In genomic region chr2:203800783-203801182, GRCh38 we compare ENCODE assay signal across 23 cellular contexts.
A peak's percentile ranks its signal among the peaks of the same experiment; 100 is the strongest.
DNase-seq lines count a peak whose midpoint lies in the region; ATAC-seq and TF ChIP-seq lines count a peak whose summit lies in the region.
"Had no signal": no experiment of that assay in that cellular context is flagged by ENCODE, and none has a peak within 500 bp of the region (broad histone marks: within the 10 kb centered on the region; RNA-seq: fewer than 3 reads in every experiment).

No MANE protein-coding gene starts in this region.

- H3K4me1 Mint-ChIP-seq in activated CD8-positive, alpha-beta T cell treated with anti-CD3 and anti-CD28 coated beads for 36 hours (ENCODE audit: low read depth), result peaks cover 72% of the 10 kb centered on the region
- H3K4me1 Mint-ChIP-seq in activated CD8-positive, alpha-beta T cell treated with anti-CD3 and anti-CD28 coated beads, Interleukin-2, amount 10 ng/mL, durations not matched to agents 7 days and 5 days (ENCODE audit: low read depth), result peaks cover 43% of the 10 kb centered on the region
- peaks cover 44 to 57% (median 44%) of the 10 kb centered on the region in 3 donors for H3K4me1 Mint-ChIP-seq in T-cell
- H3K4me1 Mint-ChIP-seq in naive thymus-derived CD4-positive, alpha-beta T cell, result peaks cover 22 to 66% (median 56%) of the 10 kb centered on the region in 7 donors

- no peak overlapping the region for H2AFZ ChIP-seq in ACC112 (ENCODE audit: low read length, unreplicated experiment)

- TF ChIP-seq CTCF in activated CD8-positive, alpha-beta T cell treated with anti-CD3 and anti-CD28 coated beads for 36 hours (IDR thresholded peaks at IDR 0.05), result no peak

- no peaks in the 10 kb centered on the region for H3K36me3 ChIP-seq in ACC112 (ENCODE audit: insufficient read depth, low read length)
- H3K36me3 ChIP-seq in BLaER1 treated with 17β-estradiol and CSF1 and Interleukin-3, amounts not matched to agents 10 nM and 100 nM, result no peaks in the 10 kb centered on the region
- no peaks in the 10 kb centered on the region for H3K36me3 ChIP-seq in naive thymus-derived CD4-positive, alpha-beta T cell (ENCODE audit: control insufficient read depth in 2 of 3, insufficient read depth in 3 of 3, low read length in 3 of 3)

- H3K27me3 ChIP-seq in ACC112 (ENCODE audit: insufficient read depth, low read length), result no peaks in the 10 kb centered on the region
- peaks cover 0 to 27% (median 7%) of the 10 kb centered on the region in 11 experiments; a peak in 9 of 22 replicates for H3K27me3 ChIP-seq in BLaER1 treated with 17β-estradiol and CSF1 and Interleukin-3, amounts not matched to agents 10 nM and 100 nM
- no peaks in the 10 kb centered on the region for H3K27me3 ChIP-seq in naive thymus-derived CD4-positive, alpha-beta T cell (ENCODE audit: control insufficient read depth in 2 of 2, insufficient read depth in 2 of 2, low read length in 2 of 2)

- intact Hi-C loops in activated CD8-positive, alpha-beta T cell treated with anti-CD3 and anti-CD28 coated beads for 36 hours (cut with micrococcal nuclease), result loop anchor here (5.0 kb wide), 1 partner anchor 83 kb away; no protein-coding TSS in a partner anchor
- intact Hi-C loops in naive thymus-derived CD4-positive, alpha-beta T cell (cut with micrococcal nuclease), result loop anchor here in 1 of 2 donors (5.0 kb wide), 1 partner anchor 223 kb away; no protein-coding TSS in a partner anchor

- no peak for DNase-seq in activated CD8-positive, alpha-beta T cell treated with anti-CD3 and anti-CD28 coated beads for 36 hours
- no peak for DNase-seq in activated CD8-positive, alpha-beta T cell treated with anti-CD3 and anti-CD28 coated beads, Interleukin-2, amount 10 ng/mL, durations not matched to agents 7 days and 5 days
- no peak for DNase-seq in T-cell
- no peak for DNase-seq in T-helper 9 cell
- no peak for DNase-seq in naive thymus-derived CD4-positive, alpha-beta T cell
- no peak for DNase-seq in NCI-H226
- DNase-seq: Calu3, DMS79 treated with DMSO at 0.1 percent for 48 hours, GF-D8, NCI-H1092 treated with DMSO at 0.1 percent for 48 hours, NCI-H1436, NCI-H187, NCI-H2081 treated with DMSO at 0.1 percent for 48 hours, NCI-H2171, NCI-H345, NCI-H510A treated with DMSO at 0.1 percent for 48 hours, SIG-M5 had no signal

- no peak overlapping the region for H3K9ac ChIP-seq in BLaER1 treated with 17β-estradiol and CSF1 and Interleukin-3, amounts not matched to agents 10 nM and 100 nM

- H3K4me3 Mint-ChIP-seq in activated CD8-positive, alpha-beta T cell treated with anti-CD3 and anti-CD28 coated beads for 36 hours, result no peak overlapping the region
- no peak overlapping the region for H3K4me3 Mint-ChIP-seq in activated CD8-positive, alpha-beta T cell treated with anti-CD3 and anti-CD28 coated beads, Interleukin-2, amount 10 ng/mL, durations not matched to agents 7 days and 5 days
- no peak overlapping the region for H3K4me3 Mint-ChIP-seq in T-cell
- H3K4me3 Mint-ChIP-seq in naive thymus-derived CD4-positive, alpha-beta T cell, result peak overlapping the region in 1 of 10 donors; percentile 6
- H3K4me3 Mint-ChIP-seq: IgD-negative memory B cell had no signal

- ATAC-seq in activated CD8-positive, alpha-beta T cell treated with anti-CD3 and anti-CD28 coated beads for 36 hours, result no peak
- no peak for ATAC-seq in activated CD8-positive, alpha-beta T cell treated with anti-CD3 and anti-CD28 coated beads, Interleukin-2, amount 10 ng/mL, durations not matched to agents 7 days and 5 days
- no peak for ATAC-seq in T-cell (replicated peaks in 1 of 4)
- no peak for ATAC-seq in naive thymus-derived CD4-positive, alpha-beta T cell
- ATAC-seq: A549, HCT116 had no signal

- H3K27ac Mint-ChIP-seq in activated CD8-positive, alpha-beta T cell treated with anti-CD3 and anti-CD28 coated beads for 36 hours, result peak overlapping the region; percentile 61
- H3K27ac Mint-ChIP-seq in activated CD8-positive, alpha-beta T cell treated with anti-CD3 and anti-CD28 coated beads, Interleukin-2, amount 10 ng/mL, durations not matched to agents 7 days and 5 days, result no peak overlapping the region
- peak overlapping the region; percentile 22 to 28 for H3K27ac Mint-ChIP-seq in T-cell
- H3K27ac Mint-ChIP-seq in naive thymus-derived CD4-positive, alpha-beta T cell, result peak overlapping the region in 3 of 9 donors; percentile 3 to 52 (median 44)

- H3K4me3 ChIP-seq in ACC112 (ENCODE audit: low read depth, low read length), result no peak overlapping the region
- H3K4me3 ChIP-seq in BLaER1 treated with 17β-estradiol and CSF1 and Interleukin-3, amounts not matched to agents 10 nM and 100 nM, result no peak overlapping the region
- no peak overlapping the region for H3K4me3 ChIP-seq in naive thymus-derived CD4-positive, alpha-beta T cell (ENCODE audit: low read length)
- H3K4me3 ChIP-seq: A549, SK-N-MC had no signal

- H3K36me3 Mint-ChIP-seq in activated CD8-positive, alpha-beta T cell treated with anti-CD3 and anti-CD28 coated beads for 36 hours (ENCODE audit: low read depth), result peaks cover 21% of the 10 kb centered on the region
- H3K36me3 Mint-ChIP-seq in activated CD8-positive, alpha-beta T cell treated with anti-CD3 and anti-CD28 coated beads, Interleukin-2, amount 10 ng/mL, durations not matched to agents 7 days and 5 days (ENCODE audit: low read depth), result peaks cover 24% of the 10 kb centered on the region
- peaks cover 7% of the 10 kb centered on the region for H3K36me3 Mint-ChIP-seq in T-cell
- H3K36me3 Mint-ChIP-seq in naive thymus-derived CD4-positive, alpha-beta T cell, result peaks cover 7 to 31% (median 14%) of the 10 kb centered on the region in 5 donors

- H3K27me3 Mint-ChIP-seq in activated CD8-positive, alpha-beta T cell treated with anti-CD3 and anti-CD28 coated beads for 36 hours, result no peaks in the 10 kb centered on the region
- H3K27me3 Mint-ChIP-seq in activated CD8-positive, alpha-beta T cell treated with anti-CD3 and anti-CD28 coated beads, Interleukin-2, amount 10 ng/mL, durations not matched to agents 7 days and 5 days (ENCODE audit: low read depth), result no peaks in the 10 kb centered on the region
- no peaks in the 10 kb centered on the region for H3K27me3 Mint-ChIP-seq in T-cell
- H3K27me3 Mint-ChIP-seq in naive thymus-derived CD4-positive, alpha-beta T cell, result peaks cover 0 to 3% (median 0%) of the 10 kb centered on the region in 5 donors

- CTCF ChIA-PET in activated CD8-positive, alpha-beta T cell treated with anti-CD3 and anti-CD28 coated beads for 36 hours (lab: Charles Lee), result interaction anchor here (0.7 to 2.1 kb wide), 5 partner anchors 9 to 185 kb away, joined by 3 to 9 read pairs (median 5); no protein-coding TSS in a partner anchor
- CTCF ChIA-PET in activated CD8-positive, alpha-beta T cell treated with anti-CD3 and anti-CD28 coated beads, Interleukin-2, amount 10 ng/mL, durations not matched to agents 7 days and 5 days (lab: Charles Lee), result interaction anchor here (0.7 to 2.7 kb wide), 2 partner anchors 14 to 60 kb away, joined by 3 to 6 read pairs; no protein-coding TSS in a partner anchor
- CTCF ChIA-PET in T-cell (lab: Charles Lee), result interaction anchor here in 1 of 2 donors (0.6 kb wide), 1 partner anchor 302 kb away, joined by 3 read pairs; no protein-coding TSS in a partner anchor
- CTCF ChIA-PET in naive thymus-derived CD4-positive, alpha-beta T cell (lab: Charles Lee), result no interaction called here

- H4K20me1 ChIP-seq in BLaER1 treated with 17β-estradiol and CSF1 and Interleukin-3, amounts not matched to agents 10 nM and 100 nM, result no peaks in the 10 kb centered on the region

- H3K4me1 ChIP-seq in ACC112 (ENCODE audit: control insufficient read depth, insufficient read depth, low read length, unreplicated experiment), result peaks cover 35% of the 10 kb centered on the region
- H3K4me1 ChIP-seq in BLaER1 treated with 17β-estradiol and CSF1 and Interleukin-3, amounts not matched to agents 10 nM and 100 nM, result peaks cover 27 to 86% (median 40%) of the 10 kb centered on the region in 10 experiments
- H3K4me1 ChIP-seq in naive thymus-derived CD4-positive, alpha-beta T cell (ENCODE audit: control insufficient read depth in 2 of 2, insufficient read depth in 2 of 2, low read length in 2 of 2), result peaks cover 28 to 29% of the 10 kb centered on the region in 2 donors
- H3K4me1 ChIP-seq: A549 had no signal

- no peaks in the 10 kb centered on the region for H3K79me2 ChIP-seq in ACC112 (ENCODE audit: control insufficient read depth, insufficient read depth, low read length, unreplicated experiment)

- POLR2A ChIA-PET in activated CD8-positive, alpha-beta T cell treated with anti-CD3 and anti-CD28 coated beads for 36 hours (lab: Charles Lee), result interaction anchor here (0.5 to 2.8 kb wide), 4 partner anchors 16 to 80 kb away, joined by 3 to 15 read pairs (median 7); no protein-coding TSS in a partner anchor
- POLR2A ChIA-PET in activated CD8-positive, alpha-beta T cell treated with anti-CD3 and anti-CD28 coated beads, Interleukin-2, amount 10 ng/mL, durations not matched to agents 7 days and 5 days (lab: Charles Lee), result no interaction called here
- POLR2A ChIA-PET in T-cell (lab: Charles Lee), result no interaction called here
- POLR2A ChIA-PET in naive thymus-derived CD4-positive, alpha-beta T cell (lab: Charles Lee), result interaction anchor here (1.1 kb wide), 1 partner anchor 9 kb away, joined by 3 read pairs; no protein-coding TSS in a partner anchor

- H3K27ac ChIP-seq in ACC112 (ENCODE audit: low read depth, low read length), result peak overlapping the region; percentile 99
- 0 out of 22 replicates have a peak overlapping the region, but pooled peaks of 1 of the 11 experiments have one; percentile 18 for H3K27ac ChIP-seq in BLaER1 treated with 17β-estradiol and CSF1 and Interleukin-3, amounts not matched to agents 10 nM and 100 nM
- H3K27ac ChIP-seq in naive thymus-derived CD4-positive, alpha-beta T cell (ENCODE audit: low read depth, low read length), result no peak overlapping the region
- H3K27ac ChIP-seq: A549, SK-N-MC had no signal

- H3K9me3 Mint-ChIP-seq in activated CD8-positive, alpha-beta T cell treated with anti-CD3 and anti-CD28 coated beads for 36 hours, result peaks cover 30% of the 10 kb centered on the region
- H3K9me3 Mint-ChIP-seq in activated CD8-positive, alpha-beta T cell treated with anti-CD3 and anti-CD28 coated beads, Interleukin-2, amount 10 ng/mL, durations not matched to agents 7 days and 5 days (ENCODE audit: insufficient read depth), result peaks cover 8% of the 10 kb centered on the region
- peaks cover 10 to 26% (median 11%) of the 10 kb centered on the region in 3 donors for H3K9me3 Mint-ChIP-seq in T-cell
- peaks cover 3 to 36% (median 19%) of the 10 kb centered on the region in 11 donors for H3K9me3 Mint-ChIP-seq in naive thymus-derived CD4-positive, alpha-beta T cell

- peak overlapping the region; percentile 42 to 80 (median 49); a peak in 13 of 22 replicates for H3K4me2 ChIP-seq in BLaER1 treated with 17β-estradiol and CSF1 and Interleukin-3, amounts not matched to agents 10 nM and 100 nM
- H3K4me2 ChIP-seq: A549 had no signal

- H3K9me3 ChIP-seq in BLaER1 treated with 17β-estradiol and CSF1 and Interleukin-3, amounts not matched to agents 10 nM and 100 nM (replicated peaks in 1 of 11), result peaks cover 7 to 21% (median 11%) of the 10 kb centered on the region in 11 experiments; a peak in 17 of 22 replicates
- H3K9me3 ChIP-seq in naive thymus-derived CD4-positive, alpha-beta T cell (ENCODE audit: control insufficient read depth in 2 of 3, low read length in 3 of 3), result no peaks in the 10 kb centered on the region

Comparison
In these comparisons a context has a peak if more than half of its experiments do, and no peak if none do; other contexts are left out.
1. POLR2A ChIA-PET loops: an anchor here in activated CD8-positive, alpha-beta T cell treated with anti-CD3 and anti-CD28 coated beads for 36 hours (0.5 to 2.8 kb wide) and naive thymus-derived CD4-positive, alpha-beta T cell (1.1 kb wide); none called in activated CD8-positive, alpha-beta T cell treated with anti-CD3 and anti-CD28 coated beads, Interleukin-2, amount 10 ng/mL, durations not matched to agents 7 days and 5 days and T-cell.